ENCODE assay signal across 1 cellular context in genomic region chr5:78419396-78419795, GRCh38.
A peak's percentile ranks its signal among the peaks of the same experiment; 100 is the strongest.
TF ChIP-seq lines count a peak whose summit lies in the region.

No MANE protein-coding gene starts in this region.

TF ChIP-seq in GM12878, 131 proteins besides CTCF, POLR2A, EP300 and RAD21 (continued from another document):
- TF ChIP-seq PKNOX1 (IDR thresholded peaks at IDR 0.05) = 0 out of 2 replicates have a peak, but pooled peaks have one; percentile 37
- TF ChIP-seq SRF (IDR thresholded peaks at IDR 0.05; ENCODE audit: low read depth in 2 of 2, low read length in 2 of 2) = no peak
- no peak for TF ChIP-seq ZNF592 (IDR thresholded peaks at IDR 0.05)
- TF ChIP-seq JUND (IDR thresholded peaks at IDR 0.05; ENCODE audit: low read depth, low read length) = no peak
- TF ChIP-seq MLLT1 (IDR thresholded peaks at IDR 0.05) = peak; percentile 47; the same call in 1 of the 2 replicates
- TF ChIP-seq ZZZ3 (IDR thresholded peaks at IDR 0.05; ENCODE audit: control insufficient read depth, insufficient read length, low read depth) = no peak
TF ChIP-seq in GM12878: peak in this region for 3.
